8 cellular contexts compared by ENCODE assay signal in genomic region chr12:6039894-6040601, GRCh38.
DNase-seq lines count a peak whose midpoint lies in the region; ATAC-seq, FAIRE-seq and TF ChIP-seq lines count a peak whose summit lies in the region.

No MANE protein-coding gene starts in this region.

- H3K27ac ChIP-seq in Panc1 (ENCODE audit: low read length), result no peak overlapping the region
- no peak overlapping the region for H3K27ac ChIP-seq in gastroesophageal sphincter
- no peak overlapping the region for H3K27ac ChIP-seq in pancreas

- intact Hi-C loops in Panc1 (cut with micrococcal nuclease; ENCODE audit: unreplicated experiment), result loop anchor here (1.0 kb wide), 1 partner anchor 52 kb away; no protein-coding TSS in a partner anchor
- intact Hi-C loops in pancreas (cut with DNase I), result loop anchor here in 2 of 3 donors (5.0 to 10.0 kb wide), 2 partner anchors 53 to 55 kb away; no protein-coding TSS in a partner anchor

- no peak for FAIRE-seq in pancreas (lab: Jason Lieb, UNC)

- CTCF ChIA-PET in Panc1 (lab: Charles Lee), result interaction anchor here (3.0 kb wide), 1 partner anchor 51 kb away, joined by 34 read pairs; no protein-coding TSS in a partner anchor

- TF ChIP-seq CTCF in Panc1 (IDR thresholded peaks at IDR 0.05) (peak; percentile 88), gastroesophageal sphincter (IDR thresholded peaks at IDR 0.05) (peak in 3 of 4 experiments; percentile 91 to 94 (median 93)), pancreas (IDR thresholded peaks at IDR 0.05) (peak; percentile 58 to 81 (median 80))

- peak; percentile 90 for ATAC-seq in Panc1
- ATAC-seq in gastroesophageal sphincter, result peak; percentile 85
- ATAC-seq in pancreas, result peak; percentile 76 to 95 (median 90)
- no peak for ATAC-seq in HG03196 (IDR thresholded peaks at IDR 0.05; ENCODE audit: unreplicated experiment)

- no TSS peak for BruUV-seq in Panc1 (replicated peaks; lab: Mats Ljungman, UMichigan)

- no peaks in the 10 kb centered on the region for H3K27me3 ChIP-seq in Panc1 (ENCODE audit: control insufficient read depth, insufficient read depth, low read length)
- no peaks in the 10 kb centered on the region for H3K27me3 ChIP-seq in gastroesophageal sphincter
- no peaks in the 10 kb centered on the region for H3K27me3 ChIP-seq in pancreas

- TF ChIP-seq EP300 in gastroesophageal sphincter (IDR thresholded peaks at IDR 0.05), result no peak

- H3K4me3 ChIP-seq in Panc1 (ENCODE audit: low read depth in 2 of 2, low read length in 2 of 2), result no peak overlapping the region
- no peak overlapping the region for H3K4me3 ChIP-seq in gastroesophageal sphincter
- H3K4me3 ChIP-seq in pancreas, result no peak overlapping the region

- in situ Hi-C loops in Panc1 (cut with HindIII; ENCODE audit: low pct_unique_long_range_greater_than_20kb, low sequenced_read_pairs), result no loop called here

- H3K4me1 ChIP-seq in Panc1 (ENCODE audit: control insufficient read depth, insufficient read depth, low read length), result no peaks in the 10 kb centered on the region
- no peaks in the 10 kb centered on the region for H3K4me1 ChIP-seq in gastroesophageal sphincter
- H3K4me1 ChIP-seq in pancreas, result no peaks in the 10 kb centered on the region

- H3K9me3 ChIP-seq in Panc1 (ENCODE audit: control insufficient read depth, insufficient read depth, low read depth, low read length) (no peaks in the 10 kb centered on the region), gastroesophageal sphincter (no peaks in the 10 kb centered on the region), pancreas (no peaks in the 10 kb centered on the region)

- POLR2A ChIA-PET in Panc1 (lab: Charles Lee), result no interaction called here

- no peak for TF ChIP-seq POLR2A in gastroesophageal sphincter (IDR thresholded peaks at IDR 0.05)

- H3K36me3 ChIP-seq in Panc1 (ENCODE audit: control insufficient read depth, insufficient read depth, low read length) (no peaks in the 10 kb centered on the region), gastroesophageal sphincter (peaks cover 0 to 5% of the 10 kb centered on the region in 2 donors), pancreas (no peaks in the 10 kb centered on the region)

- 13 to 33% methylated on average over 6 to 10 of the region's 12 CpGs for WGBS in gastroesophageal sphincter (ENCODE audit: low coverage in 1 of 2), 2 donors
- WGBS in pancreas, 2 donors, result 17 to 21% methylated on average over 12 of the region's 12 CpGs

- DNase-seq in NCI-H524 (lab: John Stamatoyannopoulos, UW) (peak; percentile 14 to 56), NCI-H524 treated with DMSO at 0.1 percent for 48 hours (lab: John Stamatoyannopoulos, UW) (no peak), HuH-7 (ENCODE audit: low spot score) (peak; percentile 82), Panc1 (ENCODE audit: low read depth, low spot score) (peak; percentile 55), pancreas (peak in 2 of 6 donors; percentile 39 to 53)
- peak; percentile 10 for DNase-seq in activated effector memory CD4-positive, alpha-beta T cell treated with Interleukin-2 at 50 U/mL for 16 hours
